In genomic region chr6:137271245-137272183, GRCh38 we compare ENCODE assay signal across 8 cellular contexts. TPM values are rescaled to one million over a fixed set of nuclear protein-coding genes. Genes with fewer than 3 reads are reported as not detected.
DNase-seq lines count a peak whose midpoint lies in the region; ATAC-seq and TF ChIP-seq lines count a peak whose summit lies in the region.

No MANE protein-coding gene starts in this region.

- no peaks in the 10 kb centered on the region for H3K4me1 ChIP-seq in body of pancreas
- no peaks in the 10 kb centered on the region for H3K4me1 ChIP-seq in transverse colon

- intact Hi-C loops in body of pancreas (cut with DNase I) = no loop called here
- intact Hi-C loops in transverse colon (cut with DNase I; ENCODE audit: low total_unique reads) = loop anchor here (5.0 kb wide), 1 partner anchor 371 kb away; no protein-coding TSS in a partner anchor

- in situ Hi-C loops in transverse colon (cut with MboI; ENCODE audit: low pct_ligation_motif_present in 1 of 4, low pct_unique_long_range_greater_than_20kb in 1 of 4, low sequenced_read_pairs in 3 of 4) = loop anchor here in 1 of 4 donors (25.0 kb wide), 1 partner anchor 366 kb away; no protein-coding TSS in a partner anchor

- H3K36me3 ChIP-seq in H7 (replicated peaks; ENCODE audit: control insufficient read depth, insufficient read depth, low read length) (no peaks in the 10 kb centered on the region), body of pancreas (replicated peaks in 1 of 2; ENCODE audit: insufficient read depth in 1 of 2, low read depth in 2 of 2) (no peaks in the 10 kb centered on the region), transverse colon (no peaks in the 10 kb centered on the region)

- H3K27me3 ChIP-seq in H7 (ENCODE audit: control insufficient read depth, insufficient read depth, low read length) (no peaks in the 10 kb centered on the region), body of pancreas (no peaks in the 10 kb centered on the region), transverse colon (no peaks in the 10 kb centered on the region)

- TF ChIP-seq CTCF in body of pancreas (IDR thresholded peaks at IDR 0.05) (peak; percentile 68 to 92 (median 87)), transverse colon (IDR thresholded peaks at IDR 0.05) (peak; percentile 81 to 90 (median 85))

- WGBS in body of pancreas, 2 donors = 27 to 29% methylated on average over 5 of the region's 5 CpGs
- WGBS in transverse colon (ENCODE audit: low coverage in 1 of 2), 2 donors = 35 to 37% methylated on average over 5 of the region's 5 CpGs

- H3K9me3 ChIP-seq in body of pancreas (no peaks in the 10 kb centered on the region), transverse colon (no peaks in the 10 kb centered on the region)

- no peak overlapping the region for H3K4me3 ChIP-seq in H7 (ENCODE audit: insufficient read depth, low read depth, low read length)
- H3K4me3 ChIP-seq in body of pancreas = no peak overlapping the region
- no peak overlapping the region for H3K4me3 ChIP-seq in transverse colon

- TF ChIP-seq EP300 in transverse colon (IDR thresholded peaks at IDR 0.05; ENCODE audit: low read depth) = no peak

- no peak overlapping the region for H3K27ac ChIP-seq in body of pancreas
- no peak overlapping the region for H3K27ac ChIP-seq in transverse colon

- DNase-seq in DMS153 treated with DMSO at 0.1 percent for 48 hours (lab: John Stamatoyannopoulos, UW; ENCODE audit: unreplicated experiment) = peak; percentile 57
- peak; percentile 17 for DNase-seq in H7
- peak; percentile 22 for DNase-seq in NCI-H2227 treated with DMSO at 0.1 percent for 48 hours (lab: John Stamatoyannopoulos, UW)
- DNase-seq in body of pancreas = peak in 1 of 4 donors; percentile 22
- DNase-seq in iris pigment epithelial cell (ENCODE audit: low read depth) = peak; percentile 68
- no peak for DNase-seq in transverse colon
- DNase-seq in activated CD4-positive, alpha-beta T cell treated with anti-CD3 and anti-CD28 coated beads, Interleukin-2, amount 50 U/mL, for 4 hours = no peak

- ATAC-seq in body of pancreas (peak; percentile 77), GM18870 (IDR thresholded peaks at IDR 0.05; ENCODE audit: unreplicated experiment) (no peak)

- no peak for TF ChIP-seq POLR2A in body of pancreas (IDR thresholded peaks at IDR 0.05)
- TF ChIP-seq POLR2A in transverse colon (IDR thresholded peaks at IDR 0.05) = no peak

RNA-seq across cellular contexts. Expression of gene IFNGR1, which starts 52.3 kb away (rescaled TPM):
- 21.8 and 24.7 TPM in 2 replicates for total RNA-seq in H7 (2014; rRNA removed; shearing (Covaris generic))
- total RNA-seq in body of pancreas (10 to 100 TPM; 12.9 to 36.6 TPM), transverse colon (100 to 1,000 TPM in 2 of 4 donors, 10 to 100 TPM in 1, 1 to 10 TPM in 1; 7.0 to 116 (median 86.8) TPM)

Comparison
In these comparisons a context has a peak if more than half of its experiments do, and no peak if none do; other contexts are left out.
1. DNase-seq: peak in DMS153 treated with DMSO at 0.1 percent for 48 hours (single experiment), H7 (single experiment), NCI-H2227 treated with DMSO at 0.1 percent for 48 hours (single experiment) and iris pigment epithelial cell (single experiment); none in transverse colon (single experiment) and activated CD4-positive, alpha-beta T cell treated with anti-CD3 and anti-CD28 coated beads, Interleukin-2, amount 50 U/mL, for 4 hours (0 of 2).